In genomic region chr3:120449701-120450216, GRCh38 we compare ENCODE assay signal across 8 cellular contexts. TPM values are rescaled to one million over a fixed set of nuclear protein-coding genes. Genes with fewer than 3 reads are reported as not detected.
A peak's percentile ranks its signal among the peaks of the same experiment; 100 is the strongest.
DNase-seq lines count a peak whose midpoint lies in the region; ATAC-seq and TF ChIP-seq lines count a peak whose summit lies in the region.

No MANE protein-coding gene starts in this region.

- H3K27ac ChIP-seq in KMS-11 (no peak overlapping the region), duodenal mucosa (ENCODE audit: low read depth, low read length) (peak overlapping the region; percentile 76)

- H2AFZ ChIP-seq in KMS-11 (ENCODE audit: low read depth) = peak overlapping the region; percentile 39; the same call in 1 of the 2 replicates

- POLR2A ChIA-PET in AG04449 (lab: Yijun Ruan, JAX) = interaction anchor here (0.8 to 2.9 kb wide), 17 partner anchors 10 to 109 kb away, joined by 3 to 31 read pairs (median 6); no protein-coding TSS in a partner anchor

- H3K27me3 ChIP-seq in KMS-11 (ENCODE audit: insufficient read depth, low read depth) = no peaks in the 10 kb centered on the region
- H3K27me3 ChIP-seq in duodenal mucosa (ENCODE audit: control insufficient read depth in 1 of 2, insufficient read depth in 2 of 2, low read length in 2 of 2) = peaks cover 35 to 43% of the 10 kb centered on the region in 2 donors
- H3K27me3 ChIP-seq in mononuclear cell (ENCODE audit: insufficient read depth, low read length) = peaks cover 31% of the 10 kb centered on the region

- no peaks in the 10 kb centered on the region for H3K79me2 ChIP-seq in KMS-11 (ENCODE audit: insufficient read depth, low read depth)

- H3K4me3 ChIP-seq in AG04449 (ENCODE audit: low read depth, low read length) (peak overlapping the region; percentile 89), KMS-11 (IDR thresholded peaks at IDR 0.05; ENCODE audit: insufficient read depth, low read depth, low read length) (no peak overlapping the region), duodenal mucosa (ENCODE audit: low read depth in 1 of 2, low read length in 2 of 2) (peak overlapping the region; percentile 64 to 68), mononuclear cell (ENCODE audit: low read length) (peak overlapping the region; percentile 43)

- CTCF ChIA-PET in AG04449 (lab: Yijun Ruan, JAX) = interaction anchor here (0.7 to 2.7 kb wide), 15 partner anchors 9 to 111 kb away, joined by 3 to 20 read pairs (median 3); no protein-coding TSS in a partner anchor

- no peak for TF ChIP-seq CTCF in AG04449 (IDR thresholded peaks at IDR 0.05; ENCODE audit: insufficient read depth, low read length, missing control alignments)
- TF ChIP-seq CTCF in KMS-11 (conservative IDR thresholded peaks at IDR 0.05; ENCODE audit: low read depth, low read length) = no peak

- H3K9ac ChIP-seq in KMS-11 = no peak overlapping the region
- H3K9ac ChIP-seq in duodenal mucosa (ENCODE audit: low read depth in 1 of 2, low read length in 2 of 2) = peak overlapping the region in 1 of 2 donors; percentile 44

- H4K20me1 ChIP-seq in KMS-11 (ENCODE audit: insufficient read depth) = no peaks in the 10 kb centered on the region

- no peak for DNase-seq in AG04449 (ENCODE audit: low read depth, low spot score)
- no peak for DNase-seq in MV-4-11 (lab: John Stamatoyannopoulos, UW)

- H3K9me3 ChIP-seq in duodenal mucosa (ENCODE audit: control insufficient read depth in 1 of 2, low read length in 2 of 2) (no peaks in the 10 kb centered on the region), mononuclear cell (ENCODE audit: low read depth, low read length) (no peaks in the 10 kb centered on the region)

- H3K4me2 ChIP-seq in KMS-11 = no peak overlapping the region

- ATAC-seq in HG02973 (IDR thresholded peaks at IDR 0.05; ENCODE audit: unreplicated experiment) (no peak), HG02970 (IDR thresholded peaks at IDR 0.05; ENCODE audit: low FRiP score, unreplicated experiment) (no peak), GM19397 (IDR thresholded peaks at IDR 0.05; ENCODE audit: unreplicated experiment) (no peak)

- no peaks in the 10 kb centered on the region for H3K4me1 ChIP-seq in KMS-11 (ENCODE audit: low read depth, poor library complexity, severe bottlenecking)
- no peaks in the 10 kb centered on the region for H3K4me1 ChIP-seq in duodenal mucosa (ENCODE audit: control insufficient read depth in 1 of 2, insufficient read depth in 2 of 2, low read length in 2 of 2)
- H3K4me1 ChIP-seq in mononuclear cell (ENCODE audit: insufficient read depth, low read length) = peaks cover 5% of the 10 kb centered on the region

- no peaks in the 10 kb centered on the region for H3K36me3 ChIP-seq in KMS-11 (ENCODE audit: insufficient read depth)
- no peaks in the 10 kb centered on the region for H3K36me3 ChIP-seq in duodenal mucosa (ENCODE audit: control insufficient read depth in 1 of 2, insufficient read depth in 2 of 2, low read length in 2 of 2)

RNA-seq across cellular contexts. Expression of gene FSTL1, which starts 1.0 kb away (rescaled TPM):
- 2.6 TPM for total RNA-seq in mononuclear cell
